Comparison of ENCODE assay signal across 11 cellular contexts in the genomic region with DNA sequence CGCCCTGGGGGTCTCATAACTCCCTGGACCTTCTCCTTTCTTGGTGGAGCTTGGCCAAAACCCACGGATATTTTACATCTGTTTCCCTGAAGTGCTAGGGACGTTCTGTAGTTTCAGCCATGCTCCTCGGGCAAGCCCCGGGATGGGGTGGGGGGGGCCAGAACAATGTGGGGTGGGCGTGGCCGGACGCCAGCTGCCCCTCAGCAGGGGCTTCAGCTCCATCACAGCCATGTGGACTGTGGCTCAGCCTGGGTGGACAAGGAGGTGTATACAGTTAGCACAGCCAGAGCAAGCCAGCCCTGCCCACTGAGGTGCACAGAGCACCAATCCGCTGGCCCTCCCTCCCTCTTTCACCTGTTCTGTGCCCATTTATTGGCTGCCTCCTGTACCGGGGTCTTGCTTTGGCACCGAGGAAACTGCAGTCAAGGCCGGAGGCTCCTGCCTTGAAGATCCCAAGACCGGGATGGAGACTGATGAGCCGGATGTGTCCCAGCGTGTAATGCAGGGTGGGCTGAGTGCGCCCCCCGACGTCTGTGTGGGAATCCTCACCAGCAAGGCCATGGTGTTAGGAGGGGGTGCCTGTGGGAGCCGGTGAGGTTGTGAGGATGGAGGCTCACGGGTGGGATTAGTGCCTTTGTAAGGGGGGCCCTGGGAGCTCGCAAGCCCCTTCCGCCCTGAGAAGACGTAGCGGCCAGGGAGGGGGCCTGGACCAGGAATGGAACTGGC. TPM values are rescaled to one million over a fixed set of nuclear protein-coding genes. Genes with fewer than 3 reads are reported as not detected.
DNase-seq lines count a peak whose midpoint lies in the region; ATAC-seq and TF ChIP-seq lines count a peak whose summit lies in the region.
"Had no signal": no experiment of that assay in that cellular context is flagged by ENCODE, and none has a peak within 500 bp of the region (broad histone marks: within the 10 kb centered on the region; RNA-seq: fewer than 3 reads in every experiment).

No MANE protein-coding gene starts in this region.

- no peak for TF ChIP-seq POLR2A in right lobe of liver (IDR thresholded peaks at IDR 0.05)

- intact Hi-C loops in right lobe of liver (cut with DNase I) = no loop called here

- no peaks in the 10 kb centered on the region for H3K36me3 ChIP-seq in right lobe of liver
- H3K36me3 ChIP-seq: stomach had no signal

- no peak overlapping the region for H3K27ac ChIP-seq in right lobe of liver
- H3K27ac ChIP-seq: stomach had no signal

- no peaks in the 10 kb centered on the region for H3K9me3 ChIP-seq in right lobe of liver
- H3K9me3 ChIP-seq: stomach had no signal

- 57% methylated on average over 1 of the region's 24 CpGs for WGBS in right lobe of liver (ENCODE audit: insufficient coverage, low coverage, low lambda C conversion rate, missing lambda C conversion rate)

- DNase-seq in AG09319 (ENCODE audit: extremely low read depth, low read depth) = no peak
- peak; percentile 55 for DNase-seq in HEK293T (ENCODE audit: extremely low spot score)
- peak; percentile 61 for DNase-seq in dermis blood vessel endothelial cell
- peak in 2 of 3 donors; percentile 14 to 58 for DNase-seq in right lobe of liver
- DNase-seq in SHP77 treated with DMSO at 0.1 percent for 48 hours (lab: John Stamatoyannopoulos, UW) = no peak
- no peak for DNase-seq in activated effector memory CD4-positive, alpha-beta T cell treated with anti-CD3 and anti-CD28 coated beads, Interleukin-2, amount 50 U/mL, for 16 hours
- DNase-seq in activated T-cell treated with anti-CD3 and anti-CD28 coated beads, Interleukin-2, amount 50 U/mL, for 1 hour = no peak
- DNase-seq: activated CD4-positive, alpha-beta T cell treated with anti-CD3 and anti-CD28 coated beads for 48 hours; CD4-positive, alpha-beta memory T cell; stomach had no signal

- no peaks in the 10 kb centered on the region for H3K27me3 ChIP-seq in right lobe of liver
- H3K27me3 ChIP-seq: stomach had no signal

- H3K4me1 ChIP-seq in right lobe of liver = no peaks in the 10 kb centered on the region

- POLR2A ChIA-PET in HEK293T (lab: Yijun Ruan, JAX) = no interaction called here

- peak; percentile 34 for TF ChIP-seq CTCF in AG09319 (IDR thresholded peaks at IDR 0.05; ENCODE audit: low read depth, low read length)
- peak in 1 of 4 donors; percentile 32 for TF ChIP-seq CTCF in right lobe of liver (IDR thresholded peaks at IDR 0.05)

- CTCF ChIA-PET in HEK293T (lab: Yijun Ruan, JAX) = interaction anchor here (0.6 kb wide), 1 partner anchor 9 kb away, joined by 3 read pairs; no protein-coding TSS in a partner anchor

- peak; percentile 39 to 55 (median 52) for ATAC-seq in right lobe of liver
- ATAC-seq in esophagus mucosa = no peak

- no peak overlapping the region for H3K4me3 ChIP-seq in right lobe of liver
- H3K4me3 ChIP-seq: stomach had no signal

TF ChIP-seq in HEK293T, 16 proteins besides CTCF, POLR2A, EP300 and RAD21:
- TF ChIP-seq ZNF384 (IDR thresholded peaks at IDR 0.05) (no peak), ARNT (IDR thresholded peaks at IDR 0.05) (no peak)

RNA-seq across cellular contexts. Expression of gene FRMD1, which starts 28.0 kb away (rescaled TPM):
- total RNA-seq in dermis blood vessel endothelial cell = not detected in 2 replicates
- under 1 TPM in 5 of 6 experiments, not detected in 1; 0.07 to 0.23 (median 0.12) TPM for total RNA-seq in right lobe of liver
- total RNA-seq in esophagus mucosa = not detected
- total RNA-seq: CD4-positive, alpha-beta memory T cell had no signal

RNA-seq across cellular contexts. Expression of gene KIF25, which starts 53.6 kb away (rescaled TPM):
- total RNA-seq in dermis blood vessel endothelial cell (not detected in 2 replicates), right lobe of liver (under 1 TPM in 1 of 6 experiments, not detected in 5; 0.15 TPM), esophagus mucosa (not detected)
- total RNA-seq: CD4-positive, alpha-beta memory T cell had no signal

Comparison
In these comparisons a context has a peak if more than half of its experiments do, and no peak if none do; other contexts are left out.
1. DNase-seq: peak in HEK293T (single experiment), dermis blood vessel endothelial cell (single experiment) and right lobe of liver (2 of 3); none in AG09319 (single experiment), SHP77 treated with DMSO at 0.1 percent for 48 hours (single experiment), activated effector memory CD4-positive, alpha-beta T cell treated with anti-CD3 and anti-CD28 coated beads, Interleukin-2, amount 50 U/mL, for 16 hours (single experiment) and activated T-cell treated with anti-CD3 and anti-CD28 coated beads, Interleukin-2, amount 50 U/mL, for 1 hour (single experiment).